In the genomic region with DNA sequence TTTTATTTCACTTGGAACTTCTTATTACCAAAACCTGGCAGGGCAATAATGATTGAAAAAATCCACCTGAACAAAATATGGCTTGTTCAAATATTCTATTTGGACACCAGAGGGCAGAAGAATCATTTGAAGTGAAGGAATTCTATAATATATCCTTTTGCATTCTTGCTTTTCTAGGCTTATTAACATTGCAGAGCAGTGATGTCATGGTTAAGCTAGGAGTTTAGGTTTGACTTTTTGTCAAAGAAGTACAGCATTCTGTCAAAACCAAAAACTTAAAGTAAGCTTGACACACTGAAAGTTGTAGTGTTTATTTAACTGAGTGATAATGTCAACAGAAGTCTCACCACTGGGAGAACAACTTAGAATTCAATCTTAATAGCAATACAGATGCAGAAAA, we compare ENCODE assay signal across 8 cellular contexts.
DNase-seq lines count a peak whose midpoint lies in the region; ATAC-seq lines count a peak whose summit lies in the region.

No MANE protein-coding gene starts in this region.

- H3K36me3 Mint-ChIP-seq in activated CD4-positive, alpha-beta memory T cell treated with anti-CD3 and anti-CD28 coated beads, Interleukin-2, amount 10 ng/mL, durations not matched to agents 7 days and 5 days (ENCODE audit: low read depth) = no peaks in the 10 kb centered on the region

- POLR2A ChIA-PET in activated CD4-positive, alpha-beta memory T cell treated with anti-CD3 and anti-CD28 coated beads, Interleukin-2, amount 10 ng/mL, durations not matched to agents 7 days and 5 days (lab: Charles Lee) = no interaction called here

- no peaks in the 10 kb centered on the region for H3K27me3 Mint-ChIP-seq in activated CD4-positive, alpha-beta memory T cell treated with anti-CD3 and anti-CD28 coated beads, Interleukin-2, amount 10 ng/mL, durations not matched to agents 7 days and 5 days

- H3K27ac Mint-ChIP-seq in activated CD4-positive, alpha-beta memory T cell treated with anti-CD3 and anti-CD28 coated beads, Interleukin-2, amount 10 ng/mL, durations not matched to agents 7 days and 5 days = no peak overlapping the region

- H3K4me1 Mint-ChIP-seq in activated CD4-positive, alpha-beta memory T cell treated with anti-CD3 and anti-CD28 coated beads, Interleukin-2, amount 10 ng/mL, durations not matched to agents 7 days and 5 days = no peaks in the 10 kb centered on the region

- ATAC-seq in GM18498 (IDR thresholded peaks at IDR 0.05; ENCODE audit: unreplicated experiment) = peak; percentile 56

- no peak overlapping the region for H3K4me3 Mint-ChIP-seq in activated CD4-positive, alpha-beta memory T cell treated with anti-CD3 and anti-CD28 coated beads, Interleukin-2, amount 10 ng/mL, durations not matched to agents 7 days and 5 days

- DNase-seq in A172 (ENCODE audit: low spot score) = peak; percentile 49
- DNase-seq in HT1080 (ENCODE audit: low read depth) = peak; percentile 46
- peak; percentile 80 for DNase-seq in SW480 (ENCODE audit: low spot score)
- peak; percentile 10 for DNase-seq in iPS-NIHi11 (ENCODE audit: low spot score)
- no peak for DNase-seq in activated naive CD4-positive, alpha-beta T cell (lab: John Stamatoyannopoulos, UW)
- DNase-seq in stimulated activated CD4-positive, alpha-beta T cell treated with anti-CD3 and anti-CD28 coated beads, Interleukin-4, amount 100 ng/mL, for 1 hour = no peak
- DNase-seq in activated CD4-positive, alpha-beta memory T cell treated with anti-CD3 and anti-CD28 coated beads, Interleukin-2, amount 10 ng/mL, durations not matched to agents 7 days and 5 days = no peak

- H3K9me3 Mint-ChIP-seq in activated CD4-positive, alpha-beta memory T cell treated with anti-CD3 and anti-CD28 coated beads, Interleukin-2, amount 10 ng/mL, durations not matched to agents 7 days and 5 days = no peaks in the 10 kb centered on the region

- CTCF ChIA-PET in activated CD4-positive, alpha-beta memory T cell treated with anti-CD3 and anti-CD28 coated beads, Interleukin-2, amount 10 ng/mL, durations not matched to agents 7 days and 5 days (lab: Charles Lee) = no interaction called here

Comparison
In these comparisons a context has a peak if more than half of its experiments do, and no peak if none do; other contexts are left out.
1. DNase-seq: peak in A172 (single experiment), HT1080 (single experiment), SW480 (single experiment) and iPS-NIHi11 (single experiment); none in activated naive CD4-positive, alpha-beta T cell (0 of 4), stimulated activated CD4-positive, alpha-beta T cell treated with anti-CD3 and anti-CD28 coated beads, Interleukin-4, amount 100 ng/mL, for 1 hour (single experiment) and activated CD4-positive, alpha-beta memory T cell treated with anti-CD3 and anti-CD28 coated beads, Interleukin-2, amount 10 ng/mL, durations not matched to agents 7 days and 5 days (single experiment).